Comparison of ENCODE assay signal across 8 cellular contexts in the genomic region with DNA sequence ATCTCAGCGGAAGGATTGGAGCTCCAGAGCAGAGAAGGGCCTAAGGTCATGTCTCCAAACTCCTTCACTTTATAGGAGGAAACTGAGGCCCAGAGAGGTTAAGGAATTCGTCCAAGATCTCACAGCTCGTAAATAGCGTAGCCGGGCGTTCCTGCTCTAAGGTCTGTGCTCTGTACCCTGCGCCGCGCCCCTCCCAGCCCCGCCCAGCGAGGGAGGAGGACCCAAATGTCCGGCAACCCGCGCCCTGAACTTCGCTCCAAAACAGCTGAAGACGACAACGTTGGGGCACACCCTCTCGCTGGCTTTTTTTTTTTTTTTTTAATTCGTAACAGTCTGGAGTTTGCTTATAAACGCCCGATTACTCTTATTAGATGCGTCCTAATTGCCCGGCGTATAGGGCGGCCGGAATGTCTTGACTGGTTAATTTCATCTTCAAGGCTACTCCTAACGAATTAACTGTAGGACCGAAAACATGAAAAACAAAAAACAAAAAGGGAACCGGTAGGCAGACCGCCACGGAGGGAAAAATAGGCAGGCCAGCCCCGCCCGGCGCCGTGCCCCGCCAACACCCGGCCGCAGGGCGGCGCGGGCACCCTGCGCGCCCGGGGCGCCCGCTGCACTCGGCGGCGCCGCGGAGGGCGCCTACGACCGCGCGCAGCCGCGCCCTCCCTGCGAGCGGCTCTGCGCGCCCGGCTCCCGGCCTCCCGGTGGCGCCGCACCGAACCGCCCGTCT. TPM values are rescaled to one million over a fixed set of nuclear protein-coding genes. Genes with fewer than 3 reads are reported as not detected.
A peak's percentile ranks its signal among the peaks of the same experiment; 100 is the strongest.
DNase-seq lines count a peak whose midpoint lies in the region; ATAC-seq, FAIRE-seq and TF ChIP-seq lines count a peak whose summit lies in the region.

No MANE protein-coding gene starts in this region.

- H3K27me3 ChIP-seq in neural cell (ENCODE audit: insufficient read depth, low read depth, low read length), result peaks cover 14% of the 10 kb centered on the region
- H3K27me3 ChIP-seq in transverse colon, result no peaks in the 10 kb centered on the region

- H2AFZ ChIP-seq in neural cell (ENCODE audit: low read depth, low read length), result no peak overlapping the region

- DNase-seq in DMS 273 treated with DMSO at 0.1 percent for 48 hours (lab: John Stamatoyannopoulos, UW) (peak; percentile 74), HT-29 (ENCODE audit: low spot score) (peak; percentile 84), RCC 7860 (ENCODE audit: low spot score) (peak; percentile 84), fibroblast of the conjunctiva (ENCODE audit: low read depth) (peak; percentile 91), transverse colon (peak; percentile 98)
- DNase-seq in activated T-helper 9 cell treated with anti-CD3 and anti-CD28 coated beads, Interleukin-2, amount 50 U/mL, for 16 hours (ENCODE audit: low read depth), result peak; percentile 50

- H3K4me3 ChIP-seq in neural cell (ENCODE audit: low read length) (peak overlapping the region; percentile 85), transverse colon (peak overlapping the region; percentile 75 to 99 (median 88))

- H3K4me2 ChIP-seq in neural cell (ENCODE audit: low read length), result peak overlapping the region; percentile 82

- peaks cover 6 to 25% (median 12%) of the 10 kb centered on the region in 4 donors for H3K4me1 ChIP-seq in transverse colon

- H3F3A ChIP-seq in neural cell (ENCODE audit: insufficient read depth, low read length, poor library complexity, severe bottlenecking), result no peaks in the 10 kb centered on the region

- H4K20me1 ChIP-seq in neural cell (ENCODE audit: insufficient read depth), result no peaks in the 10 kb centered on the region

- in situ Hi-C loops in transverse colon (cut with MboI; ENCODE audit: low pct_ligation_motif_present in 1 of 4, low pct_unique_long_range_greater_than_20kb in 1 of 4, low sequenced_read_pairs in 3 of 4), result no loop called here

- H3K36me3 ChIP-seq in neural cell (ENCODE audit: insufficient read depth, low read length), result no peaks in the 10 kb centered on the region
- H3K36me3 ChIP-seq in transverse colon, result no peaks in the 10 kb centered on the region

- no peak for TF ChIP-seq EP300 in neural cell (conservative IDR thresholded peaks at IDR 0.05; ENCODE audit: poor library complexity, severe bottlenecking)
- TF ChIP-seq EP300 in transverse colon (IDR thresholded peaks at IDR 0.05; ENCODE audit: low read depth), result peak; percentile 89

- H3K27ac ChIP-seq in neural cell (ENCODE audit: low read length), result peak overlapping the region; percentile 84
- H3K27ac ChIP-seq in transverse colon, result peak overlapping the region; percentile 100

- H3K9me2 ChIP-seq in neural cell (ENCODE audit: insufficient read depth, low read length), result no peaks in the 10 kb centered on the region

- peak; percentile 29 for ATAC-seq in GM21390 (IDR thresholded peaks at IDR 0.05; ENCODE audit: unreplicated experiment)

- intact Hi-C loops in transverse colon (cut with DNase I; ENCODE audit: low total_unique reads), result loop anchor here (2.0 to 10.0 kb wide), 4 partner anchors 49 to 501 kb away; a partner anchor contains a TSS

- FAIRE-seq in RCC 7860 (lab: Jason Lieb, UNC), result no peak

- TF ChIP-seq POLR2A in transverse colon (IDR thresholded peaks at IDR 0.05), result no peak

- WGBS in transverse colon (ENCODE audit: low coverage in 1 of 2), 2 donors, result 0 to 1% methylated on average over 20 to 70 of the region's 70 CpGs

- H3K9me3 ChIP-seq in neural cell (ENCODE audit: low read length) (no peaks in the 10 kb centered on the region), transverse colon (no peaks in the 10 kb centered on the region)

- TF ChIP-seq CTCF in neural cell (IDR thresholded peaks at IDR 0.05; ENCODE audit: poor library complexity, severe bottlenecking) (no peak), transverse colon (IDR thresholded peaks at IDR 0.05) (peak in 2 of 5 experiments; percentile 7 to 25)

- no peak for TF ChIP-seq RAD21 in neural cell (conservative IDR thresholded peaks at IDR 0.05)

- no peaks in the 10 kb centered on the region for H3K79me2 ChIP-seq in neural cell (replicated peaks; ENCODE audit: insufficient read depth, low read length)

- H3K9ac ChIP-seq in neural cell (ENCODE audit: low read length), result peak overlapping the region; percentile 84

TF ChIP-seq in neural cell, 6 proteins besides CTCF, POLR2A, EP300 and RAD21:
- no peak for TF ChIP-seq SMC3 (conservative IDR thresholded peaks at IDR 0.05; ENCODE audit: poor library complexity)
- TF ChIP-seq, protein P1, sequence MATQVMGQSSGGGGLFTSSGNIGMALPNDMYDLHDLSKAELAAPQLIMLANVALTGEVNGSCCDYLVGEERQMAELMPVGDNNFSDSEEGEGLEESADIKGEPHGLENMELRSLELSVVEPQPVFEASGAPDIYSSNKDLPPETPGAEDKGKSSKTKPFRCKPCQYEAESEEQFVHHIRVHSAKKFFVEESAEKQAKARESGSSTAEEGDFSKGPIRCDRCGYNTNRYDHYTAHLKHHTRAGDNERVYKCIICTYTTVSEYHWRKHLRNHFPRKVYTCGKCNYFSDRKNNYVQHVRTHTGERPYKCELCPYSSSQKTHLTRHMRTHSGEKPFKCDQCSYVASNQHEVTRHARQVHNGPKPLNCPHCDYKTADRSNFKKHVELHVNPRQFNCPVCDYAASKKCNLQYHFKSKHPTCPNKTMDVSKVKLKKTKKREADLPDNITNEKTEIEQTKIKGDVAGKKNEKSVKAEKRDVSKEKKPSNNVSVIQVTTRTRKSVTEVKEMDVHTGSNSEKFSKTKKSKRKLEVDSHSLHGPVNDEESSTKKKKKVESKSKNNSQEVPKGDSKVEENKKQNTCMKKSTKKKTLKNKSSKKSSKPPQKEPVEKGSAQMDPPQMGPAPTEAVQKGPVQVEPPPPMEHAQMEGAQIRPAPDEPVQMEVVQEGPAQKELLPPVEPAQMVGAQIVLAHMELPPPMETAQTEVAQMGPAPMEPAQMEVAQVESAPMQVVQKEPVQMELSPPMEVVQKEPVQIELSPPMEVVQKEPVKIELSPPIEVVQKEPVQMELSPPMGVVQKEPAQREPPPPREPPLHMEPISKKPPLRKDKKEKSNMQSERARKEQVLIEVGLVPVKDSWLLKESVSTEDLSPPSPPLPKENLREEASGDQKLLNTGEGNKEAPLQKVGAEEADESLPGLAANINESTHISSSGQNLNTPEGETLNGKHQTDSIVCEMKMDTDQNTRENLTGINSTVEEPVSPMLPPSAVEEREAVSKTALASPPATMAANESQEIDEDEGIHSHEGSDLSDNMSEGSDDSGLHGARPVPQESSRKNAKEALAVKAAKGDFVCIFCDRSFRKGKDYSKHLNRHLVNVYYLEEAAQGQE (IDR thresholded peaks at IDR 0.05; ENCODE audit: borderline replicate concordance), result peak; percentile 2

RNA-seq across cellular contexts. Expression of a gene that starts 0.9 kb away (rescaled TPM):
- 51.5 and 61.8 TPM in 2 replicates for total RNA-seq in HT-29 (2014; rRNA removed; shearing (Covaris generic))
- polyA plus RNA-seq in neural cell, result 2.0 and 2.8 TPM in 2 replicates
- 6.1 and 7.1 TPM in 2 replicates for polyA minus RNA-seq in neural cell
- 100 to 1,000 TPM; 135 to 358 (median 233) TPM for total RNA-seq in transverse colon

Comparison
In these comparisons a context has a peak if more than half of its experiments do, and no peak if none do; other contexts are left out.
1. Peak in every context shown above with its lines: DNase-seq, ATAC-seq, H3K4me3 ChIP-seq and H3K27ac ChIP-seq.